In the genomic region with DNA sequence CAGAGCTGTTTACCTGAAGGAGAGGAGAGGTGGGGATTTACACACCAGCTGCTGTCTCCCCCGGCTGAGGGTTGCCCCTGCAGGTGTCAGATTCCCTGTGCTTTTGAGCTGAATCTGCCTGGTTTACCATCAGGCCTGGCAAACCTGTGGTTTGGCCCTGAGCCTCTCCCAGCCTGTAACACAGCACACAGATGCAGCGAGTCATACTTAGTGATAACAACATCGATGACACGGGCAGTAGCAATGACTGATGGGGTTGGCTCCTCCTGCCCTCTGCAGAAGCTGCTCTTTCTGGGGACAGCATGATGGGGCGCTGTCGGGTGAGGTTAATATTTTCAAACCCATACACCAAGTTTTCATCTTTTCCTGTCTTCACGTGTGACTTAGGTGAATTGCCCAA, we compare ENCODE assay signal across 28 cellular contexts.
DNase-seq lines count a peak whose midpoint lies in the region; ATAC-seq, FAIRE-seq and TF ChIP-seq lines count a peak whose summit lies in the region.
"Had no signal": no experiment of that assay in that cellular context is flagged by ENCODE, and none has a peak within 500 bp of the region (broad histone marks: within the 10 kb centered on the region; RNA-seq: fewer than 3 reads in every experiment).

No MANE protein-coding gene starts in this region.

- peaks cover 25% of the 10 kb centered on the region for H3K27me3 ChIP-seq in RWPE2 (ENCODE audit: insufficient read depth, poor library complexity, severe bottlenecking)

- no peak overlapping the region for H3K27ac ChIP-seq in RWPE2 (ENCODE audit: poor library complexity, severe bottlenecking)
- H3K27ac ChIP-seq: HL-60, psoas muscle, upper lobe of right lung had no signal

- no peak overlapping the region for H3K27ac Mint-ChIP-seq in T-helper 2 cell treated with Interferon-gamma antibody and Interleukin-4, amounts not matched to agents 5 μg/mL and 100 μg/mL, for 36 hours
- H3K27ac Mint-ChIP-seq: activated CD4-positive, alpha-beta T cell treated with anti-CD3 and anti-CD28 coated beads for 36 hours; activated T-cell treated with anti-CD3 and anti-CD28 coated beads, Interleukin-2, amount 50 U/mL, for 24 hours; H9; memory B cell had no signal

- no peak overlapping the region for H3K4me3 ChIP-seq in RWPE2 (ENCODE audit: severe bottlenecking)
- H3K4me3 ChIP-seq: psoas muscle, upper lobe of right lung had no signal

- ATAC-seq in RWPE2 (ENCODE audit: low read depth) = peak; percentile 46; the same call in 2 of the 3 replicates
- ATAC-seq in HG02885 (IDR thresholded peaks at IDR 0.05; ENCODE audit: poor library complexity, unreplicated experiment) = no peak
- ATAC-seq in HG02642 (IDR thresholded peaks at IDR 0.05; ENCODE audit: poor library complexity, unreplicated experiment) = no peak
- ATAC-seq: activated CD4-positive, alpha-beta T cell treated with anti-CD3 and anti-CD28 coated beads for 36 hours; left colon; psoas muscle; upper lobe of right lung had no signal

- no peak for TF ChIP-seq CTCF in RWPE2 (IDR thresholded peaks at IDR 0.05; ENCODE audit: poor library complexity, severe bottlenecking)

- no peak for FAIRE-seq in GM12892 (lab: Jason Lieb, UNC)
- FAIRE-seq: GM19239 had no signal

- H3K9me3 Mint-ChIP-seq in T-helper 2 cell treated with Interferon-gamma antibody and Interleukin-4, amounts not matched to agents 5 μg/mL and 100 μg/mL, for 36 hours = no peaks in the 10 kb centered on the region
- H3K9me3 Mint-ChIP-seq: activated T-cell treated with anti-CD3 and anti-CD28 coated beads, Interleukin-2, amount 50 U/mL, for 24 hours; H9; memory B cell had no signal

- H3K4me1 ChIP-seq in RWPE2 (ENCODE audit: insufficient read depth, poor library complexity, severe bottlenecking) = no peaks in the 10 kb centered on the region
- H3K4me1 ChIP-seq: BE2C, psoas muscle, upper lobe of right lung had no signal

- H3K36me3 Mint-ChIP-seq in T-helper 2 cell treated with Interferon-gamma antibody and Interleukin-4, amounts not matched to agents 5 μg/mL and 100 μg/mL, for 36 hours (ENCODE audit: low read depth) = no peaks in the 10 kb centered on the region
- H3K36me3 Mint-ChIP-seq: memory B cell had no signal

- TF ChIP-seq POLR2A in GM12892 (IDR thresholded peaks at IDR 0.05; ENCODE audit: low read depth, low read length) = no peak

- in situ Hi-C loops in Caki2 (cut with HindIII; ENCODE audit: low pct_unique_long_range_greater_than_20kb, low sequenced_read_pairs) = no loop called here

- no peaks in the 10 kb centered on the region for H3K9me3 ChIP-seq in RWPE2 (ENCODE audit: severe bottlenecking)
- H3K9me3 ChIP-seq: BE2C, psoas muscle, upper lobe of right lung had no signal

- H3K4me3 Mint-ChIP-seq in T-helper 2 cell treated with Interferon-gamma antibody and Interleukin-4, amounts not matched to agents 5 μg/mL and 100 μg/mL, for 36 hours = no peak overlapping the region
- H3K4me3 Mint-ChIP-seq: activated CD4-positive, alpha-beta T cell treated with anti-CD3 and anti-CD28 coated beads for 36 hours; activated T-cell treated with anti-CD3 and anti-CD28 coated beads, Interleukin-2, amount 50 U/mL, for 24 hours; H9; memory B cell had no signal

- H3K36me3 ChIP-seq in RWPE2 (ENCODE audit: low read depth) = no peaks in the 10 kb centered on the region
- H3K36me3 ChIP-seq: BE2C, upper lobe of right lung had no signal

- DNase-seq in Caki2 (ENCODE audit: low read depth) = peak; percentile 6
- peak; percentile 8 for DNase-seq in HT1080 (ENCODE audit: low read depth)
- DNase-seq in RWPE2 (ENCODE audit: low spot score) = no peak
- peak; percentile 37 for DNase-seq in kidney tubule cell (ENCODE audit: low spot score)
- DNase-seq in T-helper 2 cell treated with Interferon-gamma antibody and Interleukin-4, amounts not matched to agents 5 μg/mL and 100 μg/mL, for 36 hours (ENCODE audit: low spot score) = no peak
- no peak for DNase-seq in GM12892 (ENCODE audit: insufficient read length)
- DNase-seq: activated CD4-positive, alpha-beta T cell treated with anti-CD3 and anti-CD28 coated beads for 36 hours; activated CD8-positive, alpha-beta memory T cell treated with anti-CD3 and anti-CD28 coated beads for 24 hours; activated gamma-delta T cell treated with Interleukin-2 at 50 U/mL for 16 hours; activated T-cell treated with anti-CD3 and anti-CD28 coated beads, Interleukin-2, amount 50 U/mL, for 24 hours; BE2C; COR-L47; EL; glutamatergic neuron; H9; left colon; NCI-H1436; NCI-H2227 treated with DMSO at 0.1 percent for 48 hours; NCI-H69; psoas muscle; RPMI8226; T-helper 2 cell; upper lobe of right lung had no signal

- H3K4me1 Mint-ChIP-seq in T-helper 2 cell treated with Interferon-gamma antibody and Interleukin-4, amounts not matched to agents 5 μg/mL and 100 μg/mL, for 36 hours (ENCODE audit: low read depth) = no peaks in the 10 kb centered on the region
- H3K4me1 Mint-ChIP-seq: activated CD4-positive, alpha-beta T cell treated with anti-CD3 and anti-CD28 coated beads for 36 hours; memory B cell had no signal

- H3K27me3 Mint-ChIP-seq in T-helper 2 cell treated with Interferon-gamma antibody and Interleukin-4, amounts not matched to agents 5 μg/mL and 100 μg/mL, for 36 hours (ENCODE audit: low read depth) = no peaks in the 10 kb centered on the region

Comparison
In these comparisons a context has a peak if more than half of its experiments do, and no peak if none do; other contexts are left out.
1. DNase-seq: peak in Caki2 (single experiment), HT1080 (single experiment) and kidney tubule cell (single experiment); none in RWPE2 (single experiment), T-helper 2 cell treated with Interferon-gamma antibody and Interleukin-4, amounts not matched to agents 5 μg/mL and 100 μg/mL, for 36 hours (single experiment) and GM12892 (single experiment).